In the genomic region with DNA sequence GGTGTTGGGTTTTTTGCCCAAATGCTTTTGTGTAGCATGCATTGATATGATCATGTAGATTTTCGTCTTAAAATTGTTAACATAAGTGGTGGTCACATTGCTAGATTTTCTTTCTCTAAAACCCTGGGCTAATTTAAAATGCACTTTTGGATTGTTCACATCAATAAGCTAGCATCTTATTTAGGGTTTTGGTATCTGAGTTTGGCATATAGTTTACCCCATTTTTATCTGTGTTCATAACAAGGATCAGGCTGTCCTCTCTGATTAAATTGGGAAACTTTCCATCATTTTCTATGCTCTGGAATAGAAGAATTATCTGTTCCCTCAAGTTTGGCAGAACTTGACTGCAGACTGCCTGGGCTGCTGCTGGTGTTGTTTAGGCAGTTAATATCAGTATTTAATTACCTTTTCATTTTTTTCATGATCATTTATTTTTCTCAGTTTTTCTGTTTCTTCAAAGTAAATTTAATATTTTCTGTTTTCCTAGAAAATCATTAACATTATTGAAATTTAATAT, we compare ENCODE assay signal across 9 cellular contexts. TPM values are rescaled to one million over a fixed set of nuclear protein-coding genes. Genes with fewer than 3 reads are reported as not detected.
DNase-seq lines count a peak whose midpoint lies in the region; ATAC-seq and TF ChIP-seq lines count a peak whose summit lies in the region.
"Had no signal": no experiment of that assay in that cellular context is flagged by ENCODE, and none has a peak within 500 bp of the region (broad histone marks: within the 10 kb centered on the region; RNA-seq: fewer than 3 reads in every experiment).

No MANE protein-coding gene starts in this region.

- 59 to 80% (median 66%) methylated on average over 1 of the region's 1 CpG for WGBS in heart left ventricle, 4 donors

- peaks cover 0 to 5% (median 0%) of the 10 kb centered on the region in 9 donors for H3K27me3 ChIP-seq in heart left ventricle
- no peaks in the 10 kb centered on the region for H3K27me3 ChIP-seq in thoracic aorta (replicated peaks; ENCODE audit: insufficient read depth)
- H3K27me3 ChIP-seq: body of pancreas had no signal

- H3K4me3 ChIP-seq in heart left ventricle (peak overlapping the region in 9 of 12 donors; percentile 66 to 86 (median 80)), thoracic aorta (peak overlapping the region; percentile 80)
- H3K4me3 ChIP-seq: body of pancreas had no signal

- no peak for TF ChIP-seq POLR2A in heart left ventricle (IDR thresholded peaks at IDR 0.05)

- H3K9me3 Mint-ChIP-seq in immature natural killer cell, result no peaks in the 10 kb centered on the region

- intact Hi-C loops in heart left ventricle (cut with DNase I), result loop anchor here in 4 of 10 donors (2.0 to 10.0 kb wide), 5 partner anchors 51 to 86 kb away; no protein-coding TSS in a partner anchor
- intact Hi-C loops in Right ventricle myocardium superior (cut with DNase I), result loop anchor here (5.0 kb wide), 1 partner anchor 101 kb away; no protein-coding TSS in a partner anchor

- ATAC-seq in heart left ventricle, result no peak
- no peak for ATAC-seq in Right ventricle myocardium superior (ENCODE audit: poor library complexity)
- no peak for ATAC-seq in thoracic aorta (ENCODE audit: insufficient number of reproducible peaks, low FRiP score, low read depth)
- no peak for ATAC-seq in GM19328 (IDR thresholded peaks at IDR 0.05; ENCODE audit: unreplicated experiment)

- peaks cover 9 to 27% (median 9%) of the 10 kb centered on the region in 3 donors for H3K27me3 Mint-ChIP-seq in immature natural killer cell (ENCODE audit: low read depth in 3 of 3)

- no peaks in the 10 kb centered on the region for H3K9me3 ChIP-seq in heart left ventricle
- no peaks in the 10 kb centered on the region for H3K9me3 ChIP-seq in thoracic aorta
- H3K9me3 ChIP-seq: body of pancreas had no signal

- H3K4me1 ChIP-seq in heart left ventricle (peaks cover 0 to 20% (median 5%) of the 10 kb centered on the region in 12 donors), thoracic aorta (ENCODE audit: control insufficient read depth in 1 of 2, low read depth in 2 of 2) (peaks cover 8 to 25% of the 10 kb centered on the region in 2 donors)

- H3K27ac ChIP-seq in heart left ventricle, result peak overlapping the region in 9 of 12 donors; percentile 72 to 90 (median 80)
- peak overlapping the region; percentile 78 for H3K27ac ChIP-seq in VCaP
- peak overlapping the region in 1 of 2 donors; percentile 71 for H3K27ac ChIP-seq in thoracic aorta
- H3K27ac ChIP-seq: body of pancreas had no signal

- peaks cover 9 to 18% of the 10 kb centered on the region in 2 donors for H3K4me1 Mint-ChIP-seq in immature natural killer cell

- H3K36me3 ChIP-seq in heart left ventricle (no peaks in the 10 kb centered on the region), thoracic aorta (no peaks in the 10 kb centered on the region)

- H3K27ac Mint-ChIP-seq in immature natural killer cell, result no peak overlapping the region

- DNase-seq in heart left ventricle, result no peak
- DNase-seq in Right ventricle myocardium superior, result no peak
- DNase-seq in immature natural killer cell, result no peak
- DNase-seq in thoracic aorta (ENCODE audit: low spot score), result no peak
- DNase-seq in cerebellum (ENCODE audit: low spot score), result no peak
- DNase-seq in midbrain (lab: John Stamatoyannopoulos, UW), result no peak

- no peaks in the 10 kb centered on the region for H3K36me3 Mint-ChIP-seq in immature natural killer cell

- peak overlapping the region; percentile 30 to 89 (median 85) for H3K4me3 Mint-ChIP-seq in immature natural killer cell

- TF ChIP-seq CTCF in heart left ventricle (IDR thresholded peaks at IDR 0.05), result no peak
- no peak for TF ChIP-seq CTCF in VCaP (conservative IDR thresholded peaks at IDR 0.05)
- no peak for TF ChIP-seq CTCF in thoracic aorta (IDR thresholded peaks at IDR 0.05)

RNA-seq across cellular contexts. Expression of a gene that starts 1.8 kb away (rescaled TPM):
- total RNA-seq in heart left ventricle (10 to 100 TPM in 7 of 9 donors, 1 to 10 TPM in 2; 5.1 to 18.4 (median 10.6) TPM), Right ventricle myocardium superior (8.5 TPM), thoracic aorta (10 to 100 TPM; 89.8 to 91.9 TPM), cerebellum (67.8 TPM)
- polyA plus RNA-seq in heart left ventricle (1 to 10 TPM; 3.8 to 4.3 TPM), immature natural killer cell (10 to 100 TPM in 2 of 3 donors, 1 to 10 TPM in 1; 6.0 to 43.3 (median 25.5) TPM)

RNA-seq across cellular contexts. Expression of a gene that starts 33.3 kb away (rescaled TPM):
- total RNA-seq in heart left ventricle, result 10 to 100 TPM; 11.2 to 25.0 (median 14.5) TPM
- polyA plus RNA-seq in heart left ventricle, result 1 to 10 TPM; 4.4 to 6.9 TPM
- total RNA-seq in Right ventricle myocardium superior, result 13.8 TPM
- 10 to 100 TPM in 2 of 3 donors, 1 to 10 TPM in 1; 9.9 to 21.6 (median 14.7) TPM for polyA plus RNA-seq in immature natural killer cell
- total RNA-seq in thoracic aorta, result 10 to 100 TPM; 29.6 to 48.5 TPM
- 37.5 TPM for total RNA-seq in cerebellum
